Comparison of ENCODE assay signal across 12 cellular contexts in the genomic region with DNA sequence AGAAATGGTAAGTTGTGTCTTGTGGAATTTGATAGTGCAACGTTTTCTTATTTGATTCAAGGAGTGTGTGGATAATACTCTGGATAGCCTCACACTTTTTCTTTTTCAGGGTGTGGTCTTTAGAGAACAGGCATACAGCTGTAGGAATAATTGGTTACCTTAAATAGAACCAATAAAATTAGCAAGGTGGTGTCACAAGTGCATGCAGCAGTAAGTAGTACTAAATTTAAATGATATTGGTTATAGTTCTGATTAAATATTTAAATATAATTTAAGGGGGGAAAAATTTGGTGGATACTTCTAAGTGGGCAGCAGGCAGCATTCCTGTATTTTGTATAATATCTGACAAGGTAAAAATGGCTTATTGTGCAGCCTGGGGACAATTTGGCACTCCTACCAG. TPM values are rescaled to one million over a fixed set of nuclear protein-coding genes. Genes with fewer than 3 reads are reported as not detected.
DNase-seq lines count a peak whose midpoint lies in the region; ATAC-seq lines count a peak whose summit lies in the region.
"Had no signal": no experiment of that assay in that cellular context is flagged by ENCODE, and none has a peak within 500 bp of the region (broad histone marks: within the 10 kb centered on the region; RNA-seq: fewer than 3 reads in every experiment).

No MANE protein-coding gene starts in this region.

- no peaks in the 10 kb centered on the region for H3K9me3 Mint-ChIP-seq in activated CD8-positive, alpha-beta memory T cell treated with anti-CD3 and anti-CD28 coated beads, Interleukin-2, amount 10 ng/mL, durations not matched to agents 7 days and 5 days (ENCODE audit: low read depth)
- no peaks in the 10 kb centered on the region for H3K9me3 Mint-ChIP-seq in activated CD8-positive, alpha-beta T cell treated with anti-CD3 and anti-CD28 coated beads, Interleukin-2, amount 10 ng/mL, durations not matched to agents 7 days and 5 days (ENCODE audit: insufficient read depth)
- H3K9me3 Mint-ChIP-seq in stimulated activated naive B cell treated with anti-CD40 and anti-IgM and Interleukin-4, amounts not matched to agents 10 μg/mL and 1 μg/mL and 100 μg/mL, for 72 hours, result no peaks in the 10 kb centered on the region

- POLR2A ChIA-PET in activated CD8-positive, alpha-beta T cell treated with anti-CD3 and anti-CD28 coated beads, Interleukin-2, amount 10 ng/mL, durations not matched to agents 7 days and 5 days (lab: Charles Lee), result no interaction called here

- CTCF ChIA-PET in activated CD8-positive, alpha-beta memory T cell treated with anti-CD3 and anti-CD28 coated beads, Interleukin-2, amount 10 ng/mL, durations not matched to agents 7 days and 5 days (lab: Charles Lee), result no interaction called here
- CTCF ChIA-PET in activated CD8-positive, alpha-beta T cell treated with anti-CD3 and anti-CD28 coated beads, Interleukin-2, amount 10 ng/mL, durations not matched to agents 7 days and 5 days (lab: Charles Lee), result no interaction called here

- H3K4me3 Mint-ChIP-seq in activated CD8-positive, alpha-beta memory T cell treated with anti-CD3 and anti-CD28 coated beads, Interleukin-2, amount 10 ng/mL, durations not matched to agents 7 days and 5 days, result peak overlapping the region; percentile 89
- peak overlapping the region; percentile 100 for H3K4me3 Mint-ChIP-seq in activated CD8-positive, alpha-beta T cell treated with anti-CD3 and anti-CD28 coated beads, Interleukin-2, amount 10 ng/mL, durations not matched to agents 7 days and 5 days
- peak overlapping the region; percentile 46 to 54 for H3K4me3 Mint-ChIP-seq in stimulated activated naive B cell treated with anti-CD40 and anti-IgM and Interleukin-4, amounts not matched to agents 10 μg/mL and 1 μg/mL and 100 μg/mL, for 72 hours

- no peak for ATAC-seq in activated CD8-positive, alpha-beta memory T cell treated with anti-CD3 and anti-CD28 coated beads, Interleukin-2, amount 10 ng/mL, durations not matched to agents 7 days and 5 days
- ATAC-seq in activated CD8-positive, alpha-beta T cell treated with anti-CD3 and anti-CD28 coated beads, Interleukin-2, amount 10 ng/mL, durations not matched to agents 7 days and 5 days, result no peak
- no peak for ATAC-seq in stimulated activated naive B cell treated with anti-CD40 and anti-IgM and Interleukin-4, amounts not matched to agents 10 μg/mL and 1 μg/mL and 100 μg/mL, for 72 hours (replicated peaks)
- no peak for ATAC-seq in activated CD4-positive, CD25-positive, alpha-beta regulatory T cell treated with anti-CD3 and anti-CD28 coated beads, Interleukin-2, amount 50 U/mL, for 24 hours

- H3K27me3 Mint-ChIP-seq in activated CD8-positive, alpha-beta memory T cell treated with anti-CD3 and anti-CD28 coated beads, Interleukin-2, amount 10 ng/mL, durations not matched to agents 7 days and 5 days, result no peaks in the 10 kb centered on the region
- no peaks in the 10 kb centered on the region for H3K27me3 Mint-ChIP-seq in activated CD8-positive, alpha-beta T cell treated with anti-CD3 and anti-CD28 coated beads, Interleukin-2, amount 10 ng/mL, durations not matched to agents 7 days and 5 days (ENCODE audit: low read depth)
- H3K27me3 Mint-ChIP-seq in stimulated activated naive B cell treated with anti-CD40 and anti-IgM and Interleukin-4, amounts not matched to agents 10 μg/mL and 1 μg/mL and 100 μg/mL, for 72 hours, result no peaks in the 10 kb centered on the region

- H3K27ac Mint-ChIP-seq in activated CD8-positive, alpha-beta memory T cell treated with anti-CD3 and anti-CD28 coated beads, Interleukin-2, amount 10 ng/mL, durations not matched to agents 7 days and 5 days, result no peak overlapping the region
- no peak overlapping the region for H3K27ac Mint-ChIP-seq in activated CD8-positive, alpha-beta T cell treated with anti-CD3 and anti-CD28 coated beads, Interleukin-2, amount 10 ng/mL, durations not matched to agents 7 days and 5 days
- H3K27ac Mint-ChIP-seq in stimulated activated naive B cell treated with anti-CD40 and anti-IgM and Interleukin-4, amounts not matched to agents 10 μg/mL and 1 μg/mL and 100 μg/mL, for 72 hours, result no peak overlapping the region

- peaks cover 54% of the 10 kb centered on the region for H3K4me1 Mint-ChIP-seq in activated CD8-positive, alpha-beta memory T cell treated with anti-CD3 and anti-CD28 coated beads, Interleukin-2, amount 10 ng/mL, durations not matched to agents 7 days and 5 days
- H3K4me1 Mint-ChIP-seq in activated CD8-positive, alpha-beta T cell treated with anti-CD3 and anti-CD28 coated beads, Interleukin-2, amount 10 ng/mL, durations not matched to agents 7 days and 5 days (ENCODE audit: low read depth), result peaks cover 51% of the 10 kb centered on the region
- peaks cover 48 to 71% of the 10 kb centered on the region in 2 donors for H3K4me1 Mint-ChIP-seq in stimulated activated naive B cell treated with anti-CD40 and anti-IgM and Interleukin-4, amounts not matched to agents 10 μg/mL and 1 μg/mL and 100 μg/mL, for 72 hours

- peaks cover 62% of the 10 kb centered on the region for H3K36me3 Mint-ChIP-seq in activated CD8-positive, alpha-beta memory T cell treated with anti-CD3 and anti-CD28 coated beads, Interleukin-2, amount 10 ng/mL, durations not matched to agents 7 days and 5 days
- H3K36me3 Mint-ChIP-seq in activated CD8-positive, alpha-beta T cell treated with anti-CD3 and anti-CD28 coated beads, Interleukin-2, amount 10 ng/mL, durations not matched to agents 7 days and 5 days (ENCODE audit: low read depth), result peaks cover 64% of the 10 kb centered on the region
- H3K36me3 Mint-ChIP-seq in stimulated activated naive B cell treated with anti-CD40 and anti-IgM and Interleukin-4, amounts not matched to agents 10 μg/mL and 1 μg/mL and 100 μg/mL, for 72 hours, result peaks cover 48 to 63% of the 10 kb centered on the region in 2 donors

- H3K4me3 ChIP-seq in iPS-11a (ENCODE audit: low read depth, low read length), result peak overlapping the region; percentile 14

- DNase-seq in activated CD8-positive, alpha-beta memory T cell treated with anti-CD3 and anti-CD28 coated beads, Interleukin-2, amount 10 ng/mL, durations not matched to agents 7 days and 5 days, result no peak
- no peak for DNase-seq in activated CD8-positive, alpha-beta memory T cell treated with anti-CD3 and anti-CD28 coated beads, Interleukin-2, amount 50 U/mL, for 48 hours
- DNase-seq in activated CD8-positive, alpha-beta T cell treated with anti-CD3 and anti-CD28 coated beads, Interleukin-2, amount 10 ng/mL, durations not matched to agents 7 days and 5 days, result no peak
- DNase-seq in stimulated activated naive B cell treated with anti-CD40 and anti-IgM and Interleukin-4, amounts not matched to agents 10 μg/mL and 1 μg/mL and 100 μg/mL, for 72 hours, result no peak
- DNase-seq in SHP77 (lab: John Stamatoyannopoulos, UW) (no peak), NCI-H2171 (lab: John Stamatoyannopoulos, UW) (no peak)
- DNase-seq: AML-193; head of caudate nucleus; NCI-H345; stimulated activated CD4-positive, alpha-beta T cell treated with anti-CD3 and anti-CD28 coated beads, Interleukin-4, amount 100 ng/mL, for 1 hour had no signal

RNA-seq across cellular contexts. Expression of gene HAPSTR1, which starts 3.7 kb away (rescaled TPM):
- 10 to 100 TPM; 52.3 to 63.8 TPM for total RNA-seq in activated CD8-positive, alpha-beta memory T cell treated with anti-CD3 and anti-CD28 coated beads, Interleukin-2, amount 10 ng/mL, durations not matched to agents 7 days and 5 days
- 10 to 100 TPM; 55.8 to 60.4 TPM for total RNA-seq in activated CD8-positive, alpha-beta T cell treated with anti-CD3 and anti-CD28 coated beads, Interleukin-2, amount 10 ng/mL, durations not matched to agents 7 days and 5 days

Comparison
In these comparisons a context has a peak if more than half of its experiments do, and no peak if none do; other contexts are left out.
1. H3K4me3 Mint-ChIP-seq: peak in every context shown above with its lines; median percentile 100 in activated CD8-positive, alpha-beta T cell treated with anti-CD3 and anti-CD28 coated beads, Interleukin-2, amount 10 ng/mL, durations not matched to agents 7 days and 5 days; 89 in activated CD8-positive, alpha-beta memory T cell treated with anti-CD3 and anti-CD28 coated beads, Interleukin-2, amount 10 ng/mL, durations not matched to agents 7 days and 5 days; 50 in stimulated activated naive B cell treated with anti-CD40 and anti-IgM and Interleukin-4, amounts not matched to agents 10 μg/mL and 1 μg/mL and 100 μg/mL, for 72 hours.